8 cellular contexts compared by ENCODE assay signal in the genomic region with DNA sequence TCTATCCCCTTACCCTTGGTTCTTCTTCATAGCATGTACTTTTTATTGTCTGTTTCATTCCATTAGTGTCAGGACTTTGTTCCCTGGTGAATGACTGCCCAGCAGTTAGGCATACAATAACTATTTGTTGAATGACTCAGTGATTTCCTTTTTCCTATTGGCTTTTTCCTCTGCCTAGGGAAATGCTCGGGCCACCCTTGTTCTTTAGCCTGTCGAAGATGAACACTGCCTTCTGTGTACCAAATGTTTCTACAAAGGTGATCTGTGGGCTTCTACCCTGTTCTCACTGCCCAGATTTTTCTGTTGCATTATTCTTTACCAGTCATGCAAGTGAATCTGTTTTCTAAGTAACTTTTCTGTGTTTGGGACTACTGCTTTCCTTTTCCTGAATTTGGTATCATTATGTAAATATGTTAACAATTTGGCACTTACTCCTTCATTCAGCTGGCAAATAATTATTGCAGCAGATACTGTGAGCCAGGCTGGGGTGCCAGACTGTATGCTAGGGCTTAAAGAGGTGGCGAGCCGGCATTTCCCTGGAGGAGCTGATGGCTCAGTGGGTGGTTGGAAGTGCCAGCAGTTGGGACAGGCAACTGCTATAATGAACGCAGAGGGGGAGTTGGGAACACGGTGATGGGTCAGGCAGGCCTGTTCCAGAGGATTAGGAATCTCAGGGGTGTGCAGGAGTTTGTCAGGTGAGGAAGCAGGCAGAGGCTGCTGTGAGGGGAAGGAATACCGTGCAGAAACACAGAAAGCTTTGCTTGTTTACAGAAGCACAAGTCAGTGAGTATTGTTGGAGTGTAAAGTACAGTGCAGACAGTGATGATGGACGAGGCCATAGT. TPM values are rescaled to one million over a fixed set of nuclear protein-coding genes. Genes with fewer than 3 reads are reported as not detected.
A peak's percentile ranks its signal among the peaks of the same experiment; 100 is the strongest.
DNase-seq lines count a peak whose midpoint lies in the region; ATAC-seq, FAIRE-seq and TF ChIP-seq lines count a peak whose summit lies in the region.

No MANE protein-coding gene starts in this region.

- H3K27me3 ChIP-seq in SK-N-SH (ENCODE audit: insufficient read depth) (no peaks in the 10 kb centered on the region), pancreas (no peaks in the 10 kb centered on the region)

- intact Hi-C loops in pancreas (cut with DNase I) = no loop called here

- H3K36me3 ChIP-seq in SK-N-SH (replicated peaks in 1 of 2; ENCODE audit: control insufficient read depth in 1 of 2, insufficient read depth in 2 of 2, low read length in 1 of 2) (no peaks in the 10 kb centered on the region), pancreas (no peaks in the 10 kb centered on the region)

- ATAC-seq in pancreas (peak; percentile 80 to 86 (median 80)), HG02610 (IDR thresholded peaks at IDR 0.05; ENCODE audit: unreplicated experiment) (no peak)

- H2AFZ ChIP-seq in SK-N-SH (ENCODE audit: low read depth) = no peak overlapping the region

- POLR2A ChIA-PET in SK-N-SH (lab: Yijun Ruan, JAX) = no interaction called here

- H3K4me1 ChIP-seq in SK-N-SH (ENCODE audit: control insufficient read depth in 1 of 2, insufficient read depth in 2 of 2, low read depth in 1 of 2, low read length in 1 of 2) = peaks cover 5 to 14% of the 10 kb centered on the region in 2 experiments; a peak in 2 of 4 replicates
- H3K4me1 ChIP-seq in pancreas = peaks cover 13 to 31% (median 25%) of the 10 kb centered on the region in 3 donors

- CTCF ChIA-PET in SK-N-SH (lab: Yijun Ruan, JAX) = interaction anchor here (1.0 kb wide), 1 partner anchor 30 kb away, joined by 3 read pairs; no protein-coding TSS in a partner anchor

- DNase-seq in DMS53 treated with DMSO at 0.1 percent for 48 hours (lab: John Stamatoyannopoulos, UW; ENCODE audit: unreplicated experiment) (peak; percentile 50), SK-N-SH (no peak), glomerular endothelial cell (ENCODE audit: extremely low read depth, low read depth, low spot score) (peak; percentile 44), pancreas (no peak), NCI-H1105 treated with DMSO at 0.1 percent for 48 hours (lab: John Stamatoyannopoulos, UW) (no peak), dedifferentiated amniotic fluid mesenchymal stem cell (ENCODE audit: extremely low spot score) (no peak), middle frontal gyrus (ENCODE audit: extremely low spot score, low spot score) (no peak)

- no peaks in the 10 kb centered on the region for H4K20me1 ChIP-seq in SK-N-SH (ENCODE audit: insufficient read depth)

- no peak for TF ChIP-seq RAD21 in SK-N-SH (IDR thresholded peaks at IDR 0.05; ENCODE audit: low read length)

- 57% methylated on average over 8 of the region's 8 CpGs for WGBS in SK-N-SH (ENCODE audit: low lambda C conversion rate)
- WGBS in pancreas, 2 donors = 33 to 45% methylated on average over 8 of the region's 8 CpGs

- no peak overlapping the region for H3K4me3 ChIP-seq in SK-N-SH (ENCODE audit: low read depth in 2 of 2, low read length in 1 of 2)
- H3K4me3 ChIP-seq in pancreas = no peak overlapping the region

- H3K79me2 ChIP-seq in SK-N-SH (ENCODE audit: insufficient read depth) = peaks cover 39% of the 10 kb centered on the region

- no peaks in the 10 kb centered on the region for H3K9me3 ChIP-seq in SK-N-SH
- no peaks in the 10 kb centered on the region for H3K9me3 ChIP-seq in pancreas

- H3F3A ChIP-seq in SK-N-SH (replicated peaks; ENCODE audit: insufficient read depth) = no peaks in the 10 kb centered on the region

- H3K27ac ChIP-seq in SK-N-SH (ENCODE audit: low read depth in 2 of 2, low read length in 1 of 2) (peak overlapping the region in 1 of 2 experiments; percentile 64; a peak in 2 of 4 replicates), pancreas (peak overlapping the region in 2 of 4 donors; percentile 25 to 55)

- no peak for FAIRE-seq in pancreas (lab: Jason Lieb, UNC)

- no peaks in the 10 kb centered on the region for H3K9me2 ChIP-seq in SK-N-SH

- TF ChIP-seq EP300 in SK-N-SH (IDR thresholded peaks at IDR 0.05; ENCODE audit: borderline replicate concordance in 1 of 2, low read depth in 1 of 2, low read length in 1 of 2) = no peak

- no peak for TF ChIP-seq CTCF in SK-N-SH (IDR thresholded peaks at IDR 0.05)
- TF ChIP-seq CTCF in pancreas (IDR thresholded peaks at IDR 0.05) = no peak

- H3K9ac ChIP-seq in SK-N-SH = peak overlapping the region; percentile 7; the same call in 1 of the 2 replicates

- H3K4me2 ChIP-seq in SK-N-SH = peak overlapping the region; percentile 60

TF ChIP-seq in SK-N-SH, 30 proteins besides CTCF, POLR2A, EP300 and RAD21:
- TF ChIP-seq TEAD4 (IDR thresholded peaks at IDR 0.05; ENCODE audit: borderline replicate concordance, insufficient read depth) = no peak
- no peak for TF ChIP-seq RCOR1 (IDR thresholded peaks at IDR 0.05; ENCODE audit: low read length)
- TF ChIP-seq ELF1 (IDR thresholded peaks at IDR 0.05) = no peak
- TF ChIP-seq FOXM1 (IDR thresholded peaks at IDR 0.05; ENCODE audit: low read depth) = no peak
- peak; percentile 38; the same call in 1 of the 2 replicates for TF ChIP-seq FOSL2 (IDR thresholded peaks at IDR 0.05; ENCODE audit: borderline replicate concordance, low read depth)
- peak; percentile 45; the same call in 1 of the 2 replicates for TF ChIP-seq PBX3 (IDR thresholded peaks at IDR 0.05)
- no peak for TF ChIP-seq MXI1 (IDR thresholded peaks at IDR 0.05; ENCODE audit: low read depth, low read length)

RNA-seq across cellular contexts. Expression of gene KDM4C, which starts 30.6 kb away (rescaled TPM):
- polyA plus RNA-seq in SK-N-SH (2012; rRNA removed) (9.4 and 11.4 TPM in 2 replicates), pancreas (10 to 100 TPM; 10.5 to 15.1 TPM)
- 9.4 and 9.8 TPM in 2 replicates for polyA plus RNA-seq in SK-N-SH (2012; cell fraction: cytosol; rRNA removed)
- 19.1 and 31.2 TPM in 2 replicates for polyA plus RNA-seq in SK-N-SH (2012; cell fraction: nucleus; rRNA removed)
- total RNA-seq in glomerular endothelial cell (13.9 and 14.6 TPM in 2 replicates), pancreas (10 to 100 TPM; 18.4 to 30.8 (median 21.1) TPM)

Comparison
In these comparisons a context has a peak if more than half of its experiments do, and no peak if none do; other contexts are left out.
1. DNase-seq: peak in DMS53 treated with DMSO at 0.1 percent for 48 hours (single experiment) and glomerular endothelial cell (single experiment); none in SK-N-SH (single experiment), pancreas (0 of 6), NCI-H1105 treated with DMSO at 0.1 percent for 48 hours (single experiment), dedifferentiated amniotic fluid mesenchymal stem cell (single experiment) and middle frontal gyrus (single experiment).